In genomic region chr15:65530318-65531111, GRCh38 we compare ENCODE assay signal across 1 cellular context.
TF ChIP-seq lines count a peak whose summit lies in the region.

TSS of gene HACD3 (plus strand) at chr15:65530463. CDS start at chr15:65530632, 169 bp downstream.

TF ChIP-seq in HEK293, 187 proteins besides CTCF, POLR2A, EP300 and RAD21 (continued from another document and continues in another):
- TF ChIP-seq, protein P1, sequence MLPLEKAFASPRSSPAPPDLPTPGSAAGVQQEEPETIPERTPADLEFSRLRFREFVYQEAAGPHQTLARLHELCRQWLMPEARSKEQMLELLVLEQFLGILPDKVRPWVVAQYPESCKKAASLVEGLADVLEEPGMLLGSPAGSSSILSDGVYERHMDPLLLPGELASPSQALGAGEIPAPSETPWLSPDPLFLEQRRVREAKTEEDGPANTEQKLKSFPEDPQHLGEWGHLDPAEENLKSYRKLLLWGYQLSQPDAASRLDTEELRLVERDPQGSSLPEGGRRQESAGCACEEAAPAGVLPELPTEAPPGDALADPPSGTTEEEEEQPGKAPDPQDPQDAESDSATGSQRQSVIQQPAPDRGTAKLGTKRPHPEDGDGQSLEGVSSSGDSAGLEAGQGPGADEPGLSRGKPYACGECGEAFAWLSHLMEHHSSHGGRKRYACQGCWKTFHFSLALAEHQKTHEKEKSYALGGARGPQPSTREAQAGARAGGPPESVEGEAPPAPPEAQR (tag by site-specific recombination; IDR thresholded peaks at IDR 0.05), result no peak
- no peak for TF ChIP-seq MEIS1 (CRISPR knock-in tag; IDR thresholded peaks at IDR 0.05; ENCODE audit: borderline replicate concordance)
- peak; percentile 45; the same call in 1 of the 2 replicates for TF ChIP-seq ZNF394 (tag by site-specific recombination; IDR thresholded peaks at IDR 0.05; ENCODE audit: borderline replicate concordance)
- no peak for TF ChIP-seq ZNF777 (tag by site-specific recombination; IDR thresholded peaks at IDR 0.05; ENCODE audit: borderline replicate concordance)
- TF ChIP-seq ZNF16 (tag by site-specific recombination; IDR thresholded peaks at IDR 0.05; ENCODE audit: low read depth), result no peak
- 0 out of 2 replicates have a peak, but pooled peaks have one; percentile 30 for TF ChIP-seq ZNF184 (tag by site-specific recombination; IDR thresholded peaks at IDR 0.05)
- TF ChIP-seq ZNF521 (tag by site-specific recombination; IDR thresholded peaks at IDR 0.05), result no peak
- TF ChIP-seq GLIS1 (tag by site-specific recombination; IDR thresholded peaks at IDR 0.05), result peak; percentile 39; the same call in 1 of the 2 replicates
- peak; percentile 15; the same call in 1 of the 2 replicates for TF ChIP-seq ZNF239 (tag by site-specific recombination; IDR thresholded peaks at IDR 0.05)
- TF ChIP-seq ZNF645 (tag by site-specific recombination; IDR thresholded peaks at IDR 0.05), result peak; percentile 88; the same call in 1 of the 2 replicates
- no peak for TF ChIP-seq GLI2 (tag by site-specific recombination; IDR thresholded peaks at IDR 0.05; ENCODE audit: borderline replicate concordance, low read depth)
- no peak for TF ChIP-seq ZNF555 (tag by site-specific recombination; conservative IDR thresholded peaks at IDR 0.05)
- TF ChIP-seq ZNF621 (tag by site-specific recombination; IDR thresholded peaks at IDR 0.05), result no peak
- TF ChIP-seq ZFP3 (tag by site-specific recombination; IDR thresholded peaks at IDR 0.05; ENCODE audit: low read depth), result no peak
- no peak; the same call in 1 of the 2 replicates for TF ChIP-seq MYNN (tag by site-specific recombination; IDR thresholded peaks at IDR 0.05; ENCODE audit: borderline replicate concordance)
- TF ChIP-seq ZBTB6 (tag by site-specific recombination; IDR thresholded peaks at IDR 0.05), result peak; percentile 35; the same call in 1 of the 2 replicates
- TF ChIP-seq BCL6B (tag by site-specific recombination; IDR thresholded peaks at IDR 0.05), result no peak
- no peak for TF ChIP-seq ZNF148 (tag by site-specific recombination; IDR thresholded peaks at IDR 0.05; ENCODE audit: borderline replicate concordance)
- no peak for TF ChIP-seq ZNF548 (tag by site-specific recombination; IDR thresholded peaks at IDR 0.05)
- TF ChIP-seq, protein P2, sequence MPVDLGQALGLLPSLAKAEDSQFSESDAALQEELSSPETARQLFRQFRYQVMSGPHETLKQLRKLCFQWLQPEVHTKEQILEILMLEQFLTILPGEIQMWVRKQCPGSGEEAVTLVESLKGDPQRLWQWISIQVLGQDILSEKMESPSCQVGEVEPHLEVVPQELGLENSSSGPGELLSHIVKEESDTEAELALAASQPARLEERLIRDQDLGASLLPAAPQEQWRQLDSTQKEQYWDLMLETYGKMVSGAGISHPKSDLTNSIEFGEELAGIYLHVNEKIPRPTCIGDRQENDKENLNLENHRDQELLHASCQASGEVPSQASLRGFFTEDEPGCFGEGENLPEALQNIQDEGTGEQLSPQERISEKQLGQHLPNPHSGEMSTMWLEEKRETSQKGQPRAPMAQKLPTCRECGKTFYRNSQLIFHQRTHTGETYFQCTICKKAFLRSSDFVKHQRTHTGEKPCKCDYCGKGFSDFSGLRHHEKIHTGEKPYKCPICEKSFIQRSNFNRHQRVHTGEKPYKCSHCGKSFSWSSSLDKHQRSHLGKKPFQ (tag by site-specific recombination; IDR thresholded peaks at IDR 0.05), result no peak
- TF ChIP-seq SCRT1 (tag by site-specific recombination; IDR thresholded peaks at IDR 0.05; ENCODE audit: borderline replicate concordance), result no peak
- no peak for TF ChIP-seq ZNF114 (tag by site-specific recombination; IDR thresholded peaks at IDR 0.05)
- TF ChIP-seq ZBTB48 (tag by site-specific recombination; IDR thresholded peaks at IDR 0.05), result peak; percentile 32
- TF ChIP-seq TCF7L2 (IDR thresholded peaks at IDR 0.05; ENCODE audit: borderline replicate concordance, low read depth, low read length), result no peak
- no peak for TF ChIP-seq ZNF23 (tag by site-specific recombination; IDR thresholded peaks at IDR 0.05; ENCODE audit: borderline replicate concordance)
- no peak for TF ChIP-seq ZNF514 (tag by site-specific recombination; IDR thresholded peaks at IDR 0.05)
- TF ChIP-seq ZNF518A (tag by site-specific recombination; conservative IDR thresholded peaks at IDR 0.05; ENCODE audit: low read depth), result no peak
- TF ChIP-seq ZNF629 (tag by site-specific recombination; IDR thresholded peaks at IDR 0.05), result peak; percentile 9; the same call in 1 of the 2 replicates
- TF ChIP-seq ZNF112 (tag by site-specific recombination; IDR thresholded peaks at IDR 0.05), result no peak
- peak; percentile 94 for TF ChIP-seq ZNF2 (tag by site-specific recombination; IDR thresholded peaks at IDR 0.05)
- peak; percentile 85 for TF ChIP-seq ZBTB17 (tag by site-specific recombination; IDR thresholded peaks at IDR 0.05)
- TF ChIP-seq INSM2 (tag by site-specific recombination; IDR thresholded peaks at IDR 0.05), result 0 out of 2 replicates have a peak, but pooled peaks have one; percentile 39
- no peak for TF ChIP-seq SALL2 (tag by site-specific recombination; IDR thresholded peaks at IDR 0.05; ENCODE audit: borderline replicate concordance)
- TF ChIP-seq ZNF341 (tag by site-specific recombination; IDR thresholded peaks at IDR 0.05; ENCODE audit: low read depth), result peak; percentile 58
- no peak for TF ChIP-seq ZNF530 (tag by site-specific recombination; IDR thresholded peaks at IDR 0.05; ENCODE audit: low read depth)
- 0 out of 2 replicates have a peak, but pooled peaks have one; percentile 60 for TF ChIP-seq GLIS2 (tag by site-specific recombination; IDR thresholded peaks at IDR 0.05)
- TF ChIP-seq ZNF488 (tag by site-specific recombination; IDR thresholded peaks at IDR 0.05), result no peak
- peak; percentile 32 for TF ChIP-seq ZFHX2 (tag by site-specific recombination; conservative IDR thresholded peaks at IDR 0.05)
- TF ChIP-seq ZNF704 (tag by site-specific recombination; IDR thresholded peaks at IDR 0.05), result no peak
- TF ChIP-seq ZNF423 (tag by site-specific recombination; IDR thresholded peaks at IDR 0.05), result 0 out of 2 replicates have a peak, but pooled peaks have one; percentile 10
- TF ChIP-seq ZNF362 (tag by site-specific recombination; IDR thresholded peaks at IDR 0.05), result no peak
- peak; percentile 42; the same call in 1 of the 2 replicates for TF ChIP-seq YY2 (tag by site-specific recombination; IDR thresholded peaks at IDR 0.05)
